In the genomic region with DNA sequence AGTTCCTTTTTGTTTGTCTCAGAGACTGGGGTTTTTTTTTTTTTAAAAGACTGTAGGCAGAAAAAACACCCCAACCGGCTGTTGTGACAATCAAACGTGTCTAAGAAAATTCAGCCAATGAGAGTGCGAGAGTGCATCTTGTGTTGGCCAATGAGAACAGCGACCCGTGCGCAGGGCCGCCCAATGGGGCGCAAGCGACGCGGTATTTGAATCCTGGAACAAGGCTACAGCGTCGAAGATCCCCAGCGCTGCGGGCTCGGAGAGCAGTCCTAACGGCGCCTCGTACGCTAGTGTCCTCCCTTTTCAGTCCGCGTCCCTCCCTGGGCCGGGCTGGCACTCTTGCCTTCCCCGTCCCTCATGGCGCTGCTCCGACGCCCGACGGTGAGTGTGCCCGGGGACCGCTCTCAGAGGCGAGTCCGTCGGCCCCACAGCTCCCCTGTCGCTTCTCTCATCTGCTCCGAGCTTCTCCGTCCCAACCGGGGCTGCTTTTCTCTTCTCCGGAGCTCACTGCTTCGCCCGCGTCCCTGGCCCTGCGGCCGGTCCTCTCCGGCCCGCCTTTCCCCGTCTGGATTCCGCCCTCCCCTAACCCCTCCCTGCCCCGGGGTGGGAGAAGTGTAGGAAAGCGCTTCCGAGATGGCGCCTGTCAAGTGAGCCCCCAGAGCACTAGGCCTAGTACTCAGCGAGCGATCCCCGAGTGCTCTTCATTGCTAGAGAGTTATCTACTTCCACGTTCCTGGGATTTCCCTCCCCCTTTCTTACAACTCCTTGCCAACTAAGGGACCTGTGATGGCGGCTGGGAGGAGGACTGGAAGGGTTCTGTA, we compare ENCODE assay signal across 8 cellular contexts. TPM values are rescaled to one million over a fixed set of nuclear protein-coding genes. Genes with fewer than 3 reads are reported as not detected.
DNase-seq lines count a peak whose midpoint lies in the region; ATAC-seq and TF ChIP-seq lines count a peak whose summit lies in the region.

A gene (plus strand): TSS at position 235 of the 821 bp plus-strand sequence. CDS start 123 bp downstream, at position 358.

- TF ChIP-seq CTCF in WERI-Rb-1 (IDR thresholded peaks at IDR 0.05; ENCODE audit: low read depth, low read length) (no peak), mammary epithelial cell (conservative IDR thresholded peaks at IDR 0.05 in 1 of 2, IDR thresholded peaks at IDR 0.05 in 1 of 2; ENCODE audit: extremely low read depth in 1 of 2, insufficient read depth in 1 of 2, low read depth in 1 of 2, low read length in 2 of 2) (no peak), smooth muscle cell (IDR thresholded peaks at IDR 0.05; ENCODE audit: borderline replicate concordance, insufficient read depth, poor library complexity, severe bottlenecking) (no peak)

- dilution Hi-C loops in mammary epithelial cell (cut with HindIII; ENCODE audit: low sequenced_read_pairs): no loop called here

- WGBS in mammary epithelial cell (ENCODE audit: low coverage, missing lambda C conversion rate): 4% methylated on average over 8 of the region's 57 CpGs
- WGBS in smooth muscle cell (ENCODE audit: low lambda C conversion rate): under 1% methylated on average over 52 of the region's 57 CpGs

- peaks cover 5% of the 10 kb centered on the region for H3F3A ChIP-seq in smooth muscle cell (ENCODE audit: low read depth)

- H3K4me3 ChIP-seq in WERI-Rb-1 (ENCODE audit: low read depth, low read length) (peak within 1 kb of the TSS; percentile 92), mammary epithelial cell (replicated peaks in 1 of 3; ENCODE audit: insufficient read depth in 1 of 3, low read depth in 2 of 3, low read length in 3 of 3) (peak within 1 kb of the TSS; percentile 81 to 90 (median 85)), smooth muscle cell (peak within 1 kb of the TSS; percentile 81)

- intact Hi-C loops in mammary epithelial cell (cut with micrococcal nuclease): loop anchor here (1.0 to 10.0 kb wide), 3 partner anchors 124 to 880 kb away; no protein-coding TSS in a partner anchor

- H3K36me3 ChIP-seq in WERI-Rb-1 (peaks cover 36% of the 10 kb centered on the region), mammary epithelial cell (ENCODE audit: insufficient read depth, low read length) (peaks cover 18% of the 10 kb centered on the region), smooth muscle cell (ENCODE audit: low read depth) (no peaks in the 10 kb centered on the region)

- peaks cover 47% of the 10 kb centered on the region for H3K79me2 ChIP-seq in mammary epithelial cell (ENCODE audit: insufficient read depth, low read length)
- H3K79me2 ChIP-seq in smooth muscle cell (ENCODE audit: low read depth): peaks cover 10% of the 10 kb centered on the region

- peak; percentile 96 for DNase-seq in AG08396 (ENCODE audit: low spot score)
- peak; percentile 90 for DNase-seq in NCI-H2227 treated with DMSO at 0.1 percent for 48 hours (lab: John Stamatoyannopoulos, UW)
- peak; percentile 89 for DNase-seq in WERI-Rb-1
- peak; percentile 92 for DNase-seq in mammary epithelial cell
- peak; percentile 97 for DNase-seq in iPS-NIHi11 (ENCODE audit: low spot score)
- peak; percentile 46 for DNase-seq in smooth muscle cell (lab: John Stamatoyannopoulos, UW; ENCODE audit: unreplicated experiment)

- peak within 1 kb of the TSS; percentile 77 for H3K4me2 ChIP-seq in mammary epithelial cell (ENCODE audit: insufficient read depth, low read depth, low read length)
- peak within 1 kb of the TSS; percentile 97 for H3K4me2 ChIP-seq in smooth muscle cell

- H4K20me1 ChIP-seq in mammary epithelial cell (ENCODE audit: insufficient read depth, low read length) (no peaks in the 10 kb centered on the region), smooth muscle cell (ENCODE audit: low read depth) (no peaks in the 10 kb centered on the region)

- H3K9ac ChIP-seq in mammary epithelial cell (ENCODE audit: insufficient read depth, low read length): peak within 1 kb of the TSS; percentile 81
- H3K9ac ChIP-seq in smooth muscle cell (ENCODE audit: low read depth): peak within 1 kb of the TSS; percentile 76

- no peaks in the 10 kb centered on the region for H3K9me3 ChIP-seq in WERI-Rb-1 (ENCODE audit: severe bottlenecking)
- H3K9me3 ChIP-seq in mammary epithelial cell (replicated peaks; ENCODE audit: insufficient read depth, low read length): no peaks in the 10 kb centered on the region
- no peaks in the 10 kb centered on the region for H3K9me3 ChIP-seq in smooth muscle cell (replicated peaks; ENCODE audit: low read depth)

- H3K27me3 ChIP-seq in WERI-Rb-1 (ENCODE audit: insufficient read depth, low read depth, severe bottlenecking) (no peaks in the 10 kb centered on the region), mammary epithelial cell (ENCODE audit: insufficient read depth, low read length) (no peaks in the 10 kb centered on the region), smooth muscle cell (ENCODE audit: low read depth) (no peaks in the 10 kb centered on the region)

- BruUV-seq in mammary epithelial cell (replicated peaks; lab: Mats Ljungman, UMichigan): no TSS peak

- in situ Hi-C loops in GM18951 (cut with MboI; ENCODE audit: low sequenced_read_pairs, unreplicated experiment) (no loop called here), mammary epithelial cell (cut with MboI; ENCODE audit: low sequenced_read_pairs in 2 of 2) (loop anchor here (10.0 to 25.0 kb wide), 2 partner anchors 382 to 390 kb away; no protein-coding TSS in a partner anchor)

- H3K4me1 ChIP-seq in mammary epithelial cell (ENCODE audit: insufficient read depth, low read length) (peaks cover 5% of the 10 kb centered on the region), smooth muscle cell (ENCODE audit: low read depth) (no peaks in the 10 kb centered on the region)

- TF ChIP-seq POLR2A in GM18951 (IDR thresholded peaks at IDR 0.05; ENCODE audit: extremely low read depth, insufficient read depth, insufficient read length): peak; percentile 91

- H2AFZ ChIP-seq in mammary epithelial cell (ENCODE audit: low read depth, low read length): peak within 1 kb of the TSS; percentile 90
- peak within 1 kb of the TSS; percentile 69 for H2AFZ ChIP-seq in smooth muscle cell (ENCODE audit: low read depth)

- CTCF ChIA-PET in mammary epithelial cell (lab: Charles Lee; ENCODE audit: low non-redundant PET): no interaction called here

- ATAC-seq in HG03175 (IDR thresholded peaks at IDR 0.05; ENCODE audit: unreplicated experiment): peak; percentile 99

- H3K27ac ChIP-seq in WERI-Rb-1 (peak within 1 kb of the TSS; percentile 96), mammary epithelial cell (ENCODE audit: insufficient read depth, low read depth, low read length) (peak within 1 kb of the TSS; percentile 76), smooth muscle cell (ENCODE audit: low read depth) (peak within 1 kb of the TSS; percentile 70)

RNA-seq across cellular contexts. Expression of the gene that starts here (rescaled TPM):
- total RNA-seq in mammary epithelial cell (10 to 100 TPM in 1 of 2 donors, 1 to 10 TPM in 1; 2.8 to 37.4 TPM), smooth muscle cell (13.7 and 15.6 TPM in 2 replicates)
- polyA plus RNA-seq in mammary epithelial cell (67.7 TPM), smooth muscle cell (15.2 and 17.2 TPM in 2 replicates)
- 40.0 TPM for polyA minus RNA-seq in mammary epithelial cell

Comparison
In these comparisons a context has a peak if more than half of its experiments do, and no peak if none do; other contexts are left out.
1. Peak in every context shown above with its lines: DNase-seq, ATAC-seq, H3K4me3 ChIP-seq and H3K27ac ChIP-seq.
2. DNase-seq: peak in every context shown above with its lines; median percentile 97 in iPS-NIHi11; 96 in AG08396; 92 in mammary epithelial cell; 90 in NCI-H2227 treated with DMSO at 0.1 percent for 48 hours; 89 in WERI-Rb-1; 46 in smooth muscle cell.